In genomic region chr7:66075590-66076458, GRCh38 we compare ENCODE assay signal across 1 cellular context.
TF ChIP-seq lines count a peak whose summit lies in the region.

TSS of gene ASL (plus strand) at chr7:66075819. CDS start at chr7:66076082, 263 bp downstream.

TF ChIP-seq in K562, 482 proteins besides CTCF, POLR2A, EP300 and RAD21 (continued from another document and continues in another):
- TF ChIP-seq ZNF639 (CRISPR knock-in tag; conservative IDR thresholded peaks at IDR 0.05 in 1 of 2, IDR thresholded peaks at IDR 0.05 in 1 of 2) (no peak), ZNF586 (CRISPR knock-in tag; conservative IDR thresholded peaks at IDR 0.05) (no peak), TCF7L2 (IDR thresholded peaks at IDR 0.05; ENCODE audit: low read depth, low read length) (no peak), CEBPG (CRISPR knock-in tag; IDR thresholded peaks at IDR 0.05) (peak; percentile 38; the same call in 1 of the 2 replicates), CEBPG (tag; conservative IDR thresholded peaks at IDR 0.05 in 1 of 2, IDR thresholded peaks at IDR 0.05 in 1 of 2) (no peak), CBX2 (IDR thresholded peaks at IDR 0.05; ENCODE audit: insufficient read depth, low read length, poor library complexity, severe bottlenecking) (no peak), HSF4 (CRISPR knock-in tag; IDR thresholded peaks at IDR 0.05; ENCODE audit: borderline replicate concordance) (no peak), ZNF445 (CRISPR knock-in tag; IDR thresholded peaks at IDR 0.05; ENCODE audit: low read depth) (no peak), ZNF311 (CRISPR knock-in tag; IDR thresholded peaks at IDR 0.05) (no peak), BCOR (IDR thresholded peaks at IDR 0.05) (no peak), NCOA2 (IDR thresholded peaks at IDR 0.05; ENCODE audit: partially characterized antibody in 2 of 2) (no peak), E2F4 (CRISPR knock-in tag; IDR thresholded peaks at IDR 0.05; ENCODE audit: low read depth) (no peak), NELFE (IDR thresholded peaks at IDR 0.05; ENCODE audit: insufficient read depth, insufficient read length) (no peak), MBD2 (IDR thresholded peaks at IDR 0.05; ENCODE audit: borderline replicate concordance, low read depth) (peak; percentile 75; the same call in 1 of the 2 replicates), FOXJ3 (CRISPR knock-in tag; IDR thresholded peaks at IDR 0.05) (no peak), GATAD2A (IDR thresholded peaks at IDR 0.05) (no peak), PRDM10 (IDR thresholded peaks at IDR 0.05; ENCODE audit: partially characterized antibody) (no peak), NR2C2 (CRISPR knock-in tag; IDR thresholded peaks at IDR 0.05) (no peak), NR2C2 (tag; IDR thresholded peaks at IDR 0.05) (no peak), HINFP (tag; conservative IDR thresholded peaks at IDR 0.05; ENCODE audit: low read depth) (no peak), RBBP5 (IDR thresholded peaks at IDR 0.05; ENCODE audit: borderline replicate concordance, insufficient read depth, low read length, poor library complexity, severe bottlenecking) (peak; percentile 61), CBFA2T3 (IDR thresholded peaks at IDR 0.05) (peak; percentile 40; the same call in 1 of the 2 replicates), NKRF (IDR thresholded peaks at IDR 0.05; ENCODE audit: borderline replicate concordance) (peak; percentile 88; the same call in 1 of the 2 replicates), ZNF318 (IDR thresholded peaks at IDR 0.05; ENCODE audit: borderline replicate concordance in 1 of 2, low read depth in 1 of 2) (no peak), AFF4 (CRISPR knock-in tag; IDR thresholded peaks at IDR 0.05) (peak; percentile 63; the same call in 1 of the 2 replicates)
